ENCODE assay signal across 1 cellular context in genomic region chr2:181393472-181393871, GRCh38.
TF ChIP-seq lines count a peak whose summit lies in the region.

No MANE protein-coding gene starts in this region.

TF ChIP-seq in GM23338, 12 proteins besides CTCF, POLR2A, EP300 and RAD21 (continued from another document):
- TF ChIP-seq, protein P1, sequence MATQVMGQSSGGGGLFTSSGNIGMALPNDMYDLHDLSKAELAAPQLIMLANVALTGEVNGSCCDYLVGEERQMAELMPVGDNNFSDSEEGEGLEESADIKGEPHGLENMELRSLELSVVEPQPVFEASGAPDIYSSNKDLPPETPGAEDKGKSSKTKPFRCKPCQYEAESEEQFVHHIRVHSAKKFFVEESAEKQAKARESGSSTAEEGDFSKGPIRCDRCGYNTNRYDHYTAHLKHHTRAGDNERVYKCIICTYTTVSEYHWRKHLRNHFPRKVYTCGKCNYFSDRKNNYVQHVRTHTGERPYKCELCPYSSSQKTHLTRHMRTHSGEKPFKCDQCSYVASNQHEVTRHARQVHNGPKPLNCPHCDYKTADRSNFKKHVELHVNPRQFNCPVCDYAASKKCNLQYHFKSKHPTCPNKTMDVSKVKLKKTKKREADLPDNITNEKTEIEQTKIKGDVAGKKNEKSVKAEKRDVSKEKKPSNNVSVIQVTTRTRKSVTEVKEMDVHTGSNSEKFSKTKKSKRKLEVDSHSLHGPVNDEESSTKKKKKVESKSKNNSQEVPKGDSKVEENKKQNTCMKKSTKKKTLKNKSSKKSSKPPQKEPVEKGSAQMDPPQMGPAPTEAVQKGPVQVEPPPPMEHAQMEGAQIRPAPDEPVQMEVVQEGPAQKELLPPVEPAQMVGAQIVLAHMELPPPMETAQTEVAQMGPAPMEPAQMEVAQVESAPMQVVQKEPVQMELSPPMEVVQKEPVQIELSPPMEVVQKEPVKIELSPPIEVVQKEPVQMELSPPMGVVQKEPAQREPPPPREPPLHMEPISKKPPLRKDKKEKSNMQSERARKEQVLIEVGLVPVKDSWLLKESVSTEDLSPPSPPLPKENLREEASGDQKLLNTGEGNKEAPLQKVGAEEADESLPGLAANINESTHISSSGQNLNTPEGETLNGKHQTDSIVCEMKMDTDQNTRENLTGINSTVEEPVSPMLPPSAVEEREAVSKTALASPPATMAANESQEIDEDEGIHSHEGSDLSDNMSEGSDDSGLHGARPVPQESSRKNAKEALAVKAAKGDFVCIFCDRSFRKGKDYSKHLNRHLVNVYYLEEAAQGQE (IDR thresholded peaks at IDR 0.05; ENCODE audit: unreplicated experiment), result no peak
- no peak for TF ChIP-seq ZNF114 (CRISPR knock-in tag; IDR thresholded peaks at IDR 0.05)
- TF ChIP-seq POLR2AphosphoS5 (IDR thresholded peaks at IDR 0.05; ENCODE audit: low read depth), result no peak
- TF ChIP-seq STAT1 (IDR thresholded peaks at IDR 0.05; ENCODE audit: unreplicated experiment), result no peak
- no peak for TF ChIP-seq ETS1 (IDR thresholded peaks at IDR 0.05)
